ENCODE assay signal across 13 cellular contexts in the genomic region with DNA sequence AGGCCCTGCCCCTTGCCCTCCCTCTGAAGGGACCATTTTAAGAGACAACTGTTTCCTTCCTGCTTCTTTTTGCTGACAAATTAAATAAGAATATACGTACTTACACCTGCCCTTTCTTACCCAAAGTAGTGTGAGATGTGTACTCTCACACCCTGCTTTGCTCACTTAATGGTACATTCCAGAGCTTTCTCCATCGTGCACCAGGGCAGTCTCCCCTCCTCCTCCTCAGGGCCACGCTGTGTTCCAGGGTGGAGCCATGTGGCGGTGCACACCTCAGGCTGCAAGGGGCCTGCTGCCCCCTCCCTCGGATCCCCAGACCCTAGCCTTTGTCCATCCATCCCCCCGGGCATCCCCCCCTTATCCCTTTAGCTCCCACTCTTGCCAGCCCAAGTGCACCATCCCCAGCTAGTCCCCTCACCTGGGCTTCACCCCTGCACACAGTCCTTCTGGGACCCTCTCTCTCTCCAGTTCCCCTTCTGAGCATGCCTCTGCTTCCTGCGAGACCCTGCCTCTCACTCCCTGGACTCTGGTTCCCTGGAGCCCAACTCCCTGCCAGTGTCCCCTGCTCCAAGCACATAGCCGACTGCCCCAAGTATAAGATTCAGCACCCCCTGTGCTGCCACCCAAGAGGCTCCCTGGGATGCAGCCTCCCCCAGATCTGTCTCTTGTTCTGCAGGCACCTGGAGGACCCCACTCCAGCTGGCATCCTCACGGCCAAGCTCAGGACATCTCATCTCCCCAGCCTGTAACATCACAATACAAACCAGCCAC.
"Had no signal": no experiment of that assay in that cellular context is flagged by ENCODE, and none has a peak within 500 bp of the region (broad histone marks: within the 10 kb centered on the region; RNA-seq: fewer than 3 reads in every experiment).

No MANE protein-coding gene starts in this region.

- H3K4me3 ChIP-seq: gastrocnemius medialis, heart right ventricle, pancreas had no signal

- H3K9me3 ChIP-seq: gastrocnemius medialis, heart right ventricle, pancreas had no signal

- ATAC-seq: activated CD8-positive, alpha-beta T cell treated with anti-CD3 and anti-CD28 coated beads for 36 hours; activated T-cell treated with anti-CD3 and anti-CD28 coated beads, Interleukin-2, amount 50 U/mL, for 72 hours; effector memory CD8-positive, alpha-beta T cell; gastrocnemius medialis; heart right ventricle; pancreas; stimulated activated effector memory CD8-positive, alpha-beta T cell treated with anti-CD3 and anti-CD28 coated beads, Interleukin-12 subunit alpha, Interleukin-12 subunit beta, amount 100 ng/mL, for 72 hours had no signal

- H3K27me3 Mint-ChIP-seq: activated CD8-positive, alpha-beta T cell treated with anti-CD3 and anti-CD28 coated beads for 36 hours had no signal

- DNase-seq: activated B cell treated with CpG ODN at 0.5 μM for 24 hours; activated CD4-positive, alpha-beta T cell treated with anti-CD3 and anti-CD28 coated beads for 48 hours; activated CD8-positive, alpha-beta T cell treated with anti-CD3 and anti-CD28 coated beads for 36 hours; activated T-cell treated with anti-CD3 and anti-CD28 coated beads, Interleukin-2, amount 50 U/mL, for 72 hours; dermis blood vessel endothelial cell; effector memory CD8-positive, alpha-beta T cell; gastrocnemius medialis; heart right ventricle; mesendoderm; nephron progenitor cell; pancreas had no signal

- H3K27ac ChIP-seq: gastrocnemius medialis, heart right ventricle, pancreas had no signal

- H3K36me3 ChIP-seq: gastrocnemius medialis, heart right ventricle, pancreas had no signal

- H3K27me3 ChIP-seq: gastrocnemius medialis, pancreas had no signal

- H3K4me1 ChIP-seq: gastrocnemius medialis, heart right ventricle, pancreas had no signal

- H3K4me1 Mint-ChIP-seq: activated B cell treated with CpG ODN at 0.5 μM for 24 hours had no signal

- H3K36me3 Mint-ChIP-seq: stimulated activated effector memory CD8-positive, alpha-beta T cell treated with anti-CD3 and anti-CD28 coated beads, Interleukin-12 subunit alpha, Interleukin-12 subunit beta, amount 100 ng/mL, for 72 hours had no signal

- H3K27ac Mint-ChIP-seq: activated B cell treated with CpG ODN at 0.5 μM for 24 hours; activated CD8-positive, alpha-beta T cell treated with anti-CD3 and anti-CD28 coated beads for 36 hours; activated T-cell treated with anti-CD3 and anti-CD28 coated beads, Interleukin-2, amount 50 U/mL, for 72 hours; nephron progenitor cell; stimulated activated effector memory CD8-positive, alpha-beta T cell treated with anti-CD3 and anti-CD28 coated beads, Interleukin-12 subunit alpha, Interleukin-12 subunit beta, amount 100 ng/mL, for 72 hours; T-helper 1 cell treated with Interleukin-12 subunit alpha and Interleukin-12 subunit beta and Interleukin-4 antibody, amounts not matched to agents 30 μg/mL and 1 μg/mL, for 36 hours had no signal

- H3K9me3 Mint-ChIP-seq: activated B cell treated with CpG ODN at 0.5 μM for 24 hours; activated CD8-positive, alpha-beta T cell treated with anti-CD3 and anti-CD28 coated beads for 36 hours; activated T-cell treated with anti-CD3 and anti-CD28 coated beads, Interleukin-2, amount 50 U/mL, for 72 hours; effector memory CD8-positive, alpha-beta T cell; nephron progenitor cell; stimulated activated effector memory CD8-positive, alpha-beta T cell treated with anti-CD3 and anti-CD28 coated beads, Interleukin-12 subunit alpha, Interleukin-12 subunit beta, amount 100 ng/mL, for 72 hours; T-helper 1 cell treated with Interleukin-12 subunit alpha and Interleukin-12 subunit beta and Interleukin-4 antibody, amounts not matched to agents 30 μg/mL and 1 μg/mL, for 36 hours had no signal

- H3K4me3 Mint-ChIP-seq: activated B cell treated with CpG ODN at 0.5 μM for 24 hours; activated CD8-positive, alpha-beta T cell treated with anti-CD3 and anti-CD28 coated beads for 36 hours; activated T-cell treated with anti-CD3 and anti-CD28 coated beads, Interleukin-2, amount 50 U/mL, for 72 hours; effector memory CD8-positive, alpha-beta T cell; nephron progenitor cell; stimulated activated effector memory CD8-positive, alpha-beta T cell treated with anti-CD3 and anti-CD28 coated beads, Interleukin-12 subunit alpha, Interleukin-12 subunit beta, amount 100 ng/mL, for 72 hours; T-helper 1 cell treated with Interleukin-12 subunit alpha and Interleukin-12 subunit beta and Interleukin-4 antibody, amounts not matched to agents 30 μg/mL and 1 μg/mL, for 36 hours had no signal
